In the genomic region with DNA sequence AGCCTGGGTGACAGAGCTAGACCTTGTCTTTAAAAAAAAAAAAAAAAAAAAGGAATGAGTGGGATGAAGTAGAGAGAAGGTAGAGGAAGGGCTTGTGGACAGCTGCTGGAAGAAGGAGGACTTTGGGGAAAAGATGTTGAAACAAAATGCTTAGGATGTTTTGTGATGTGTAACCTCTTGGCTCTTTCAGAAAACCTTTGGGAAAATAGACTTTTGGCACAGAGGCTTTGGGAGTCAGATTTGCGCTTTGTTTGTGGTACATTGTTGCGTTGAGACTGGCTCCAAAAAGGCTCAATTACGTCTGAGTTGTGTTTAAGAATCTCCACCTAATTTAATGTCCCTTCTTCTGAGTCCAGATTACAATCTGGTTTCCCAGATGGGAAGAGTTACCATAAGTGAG, we compare ENCODE assay signal across 1 cellular context.
TF ChIP-seq lines count a peak whose summit lies in the region.

No MANE protein-coding gene starts in this region.

TF ChIP-seq in IMR-90, 13 proteins besides CTCF, POLR2A, EP300 and RAD21:
- TF ChIP-seq MXI1 (IDR thresholded peaks at IDR 0.05; ENCODE audit: borderline replicate concordance, low read depth, low read length): no peak
- no peak for TF ChIP-seq BHLHE40 (IDR thresholded peaks at IDR 0.05; ENCODE audit: low read depth, low read length)
- no peak for TF ChIP-seq MAZ (IDR thresholded peaks at IDR 0.05; ENCODE audit: borderline replicate concordance, low read depth, low read length)
- TF ChIP-seq, protein P1, sequence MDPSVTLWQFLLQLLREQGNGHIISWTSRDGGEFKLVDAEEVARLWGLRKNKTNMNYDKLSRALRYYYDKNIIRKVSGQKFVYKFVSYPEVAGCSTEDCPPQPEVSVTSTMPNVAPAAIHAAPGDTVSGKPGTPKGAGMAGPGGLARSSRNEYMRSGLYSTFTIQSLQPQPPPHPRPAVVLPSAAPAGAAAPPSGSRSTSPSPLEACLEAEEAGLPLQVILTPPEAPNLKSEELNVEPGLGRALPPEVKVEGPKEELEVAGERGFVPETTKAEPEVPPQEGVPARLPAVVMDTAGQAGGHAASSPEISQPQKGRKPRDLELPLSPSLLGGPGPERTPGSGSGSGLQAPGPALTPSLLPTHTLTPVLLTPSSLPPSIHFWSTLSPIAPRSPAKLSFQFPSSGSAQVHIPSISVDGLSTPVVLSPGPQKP (IDR thresholded peaks at IDR 0.05; ENCODE audit: borderline replicate concordance, low read depth, low read length): no peak
- TF ChIP-seq CHD1 (IDR thresholded peaks at IDR 0.05; ENCODE audit: low read depth, low read length): no peak
- no peak for TF ChIP-seq MAFK (IDR thresholded peaks at IDR 0.05; ENCODE audit: low read depth, low read length)
- TF ChIP-seq RFX5 (IDR thresholded peaks at IDR 0.05; ENCODE audit: low read depth, low read length): no peak
- TF ChIP-seq, protein P2, sequence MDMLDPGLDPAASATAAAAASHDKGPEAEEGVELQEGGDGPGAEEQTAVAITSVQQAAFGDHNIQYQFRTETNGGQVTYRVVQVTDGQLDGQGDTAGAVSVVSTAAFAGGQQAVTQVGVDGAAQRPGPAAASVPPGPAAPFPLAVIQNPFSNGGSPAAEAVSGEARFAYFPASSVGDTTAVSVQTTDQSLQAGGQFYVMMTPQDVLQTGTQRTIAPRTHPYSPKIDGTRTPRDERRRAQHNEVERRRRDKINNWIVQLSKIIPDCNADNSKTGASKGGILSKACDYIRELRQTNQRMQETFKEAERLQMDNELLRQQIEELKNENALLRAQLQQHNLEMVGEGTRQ (IDR thresholded peaks at IDR 0.05; ENCODE audit: low read depth, low read length): no peak
- TF ChIP-seq FOS (IDR thresholded peaks at IDR 0.05; ENCODE audit: low read depth, low read length): no peak
- TF ChIP-seq SMC3 (IDR thresholded peaks at IDR 0.05; ENCODE audit: low read depth, low read length): no peak
- TF ChIP-seq NFE2L2 (IDR thresholded peaks at IDR 0.05; ENCODE audit: low read depth, low read length): no peak
